Comparison of ENCODE assay signal across 1 cellular context in genomic region chr4:42633605-42634388, GRCh38.
A peak's percentile ranks its signal among the peaks of the same experiment; 100 is the strongest.
TF ChIP-seq lines count a peak whose summit lies in the region.

No MANE protein-coding gene starts in this region.

TF ChIP-seq in GM12878, 131 proteins besides CTCF, POLR2A, EP300 and RAD21 (continued from another document and continues in another):
- TF ChIP-seq SKIL (IDR thresholded peaks at IDR 0.05; ENCODE audit: low read depth, poor library complexity, severe bottlenecking) (no peak), SREBF2 (IDR thresholded peaks at IDR 0.05; ENCODE audit: low read length) (no peak), SIX5 (IDR thresholded peaks at IDR 0.05; ENCODE audit: low read depth, low read length, severe bottlenecking) (no peak), PAX8 (IDR thresholded peaks at IDR 0.05) (no peak), KAT2A (conservative IDR thresholded peaks at IDR 0.05; ENCODE audit: control insufficient read depth, low read depth, low read length) (no peak), HDAC6 (IDR thresholded peaks at IDR 0.05; ENCODE audit: unreplicated experiment) (no peak), BHLHE40 (IDR thresholded peaks at IDR 0.05; ENCODE audit: borderline replicate concordance in 1 of 2, low read depth in 2 of 2, low read length in 1 of 2) (peak; percentile 66 to 69; a peak in 3 of 4 replicates), RCOR1 (conservative IDR thresholded peaks at IDR 0.05; ENCODE audit: low read depth, low read length) (no peak), SMC3 (IDR thresholded peaks at IDR 0.05; ENCODE audit: borderline replicate concordance, low read length) (no peak), POLR2AphosphoS2 (IDR thresholded peaks at IDR 0.05; ENCODE audit: low read depth, low read length) (no peak), MXI1 (IDR thresholded peaks at IDR 0.05; ENCODE audit: low read depth, low read length) (0 out of 2 replicates have a peak, but pooled peaks have one; percentile 12), RELB (IDR thresholded peaks at IDR 0.05; ENCODE audit: low read depth) (peak; percentile 41; the same call in 1 of the 2 replicates), NFIC (IDR thresholded peaks at IDR 0.05; ENCODE audit: low read depth, low read length) (peak; percentile 90), GATAD2B (conservative IDR thresholded peaks at IDR 0.05; ENCODE audit: low read depth) (no peak; the same call in 1 of the 2 replicates), PML (IDR thresholded peaks at IDR 0.05; ENCODE audit: low read length) (peak; percentile 42; the same call in 1 of the 2 replicates), BACH1 (IDR thresholded peaks at IDR 0.05; ENCODE audit: borderline replicate concordance) (no peak), EZH2 (IDR thresholded peaks at IDR 0.05; ENCODE audit: borderline replicate concordance, control insufficient read depth, low read depth, low read length) (no peak), ZNF622 (IDR thresholded peaks at IDR 0.05) (no peak), MAX (IDR thresholded peaks at IDR 0.05; ENCODE audit: low read depth, low read length) (no peak), REST (IDR thresholded peaks at IDR 0.05; ENCODE audit: low read depth, low read length) (no peak), CBX5 (IDR thresholded peaks at IDR 0.05; ENCODE audit: low read depth) (peak; percentile 50; the same call in 1 of the 2 replicates), CHD1 (IDR thresholded peaks at IDR 0.05; ENCODE audit: low read depth, low read length) (no peak), TCF7 (IDR thresholded peaks at IDR 0.05; ENCODE audit: borderline replicate concordance) (no peak), BCL3 (IDR thresholded peaks at IDR 0.05; ENCODE audit: borderline replicate concordance, insufficient read depth, low read depth, low read length, poor library complexity, severe bottlenecking) (peak; percentile 18), USF1 (IDR thresholded peaks at IDR 0.05; ENCODE audit: borderline replicate concordance, extremely low read length, insufficient read depth, low read depth, low read length) (no peak), HDAC2 (IDR thresholded peaks at IDR 0.05) (no peak), PBX3 (IDR thresholded peaks at IDR 0.05; ENCODE audit: insufficient replicate concordance, low read depth, low read length) (no peak), PKNOX1 (IDR thresholded peaks at IDR 0.05) (no peak), YY1 (IDR thresholded peaks at IDR 0.05; ENCODE audit: low read depth, low read length) (no peak), ASH2L (IDR thresholded peaks at IDR 0.05; ENCODE audit: borderline replicate concordance, low read depth) (no peak), TBL1XR1 (IDR thresholded peaks at IDR 0.05; ENCODE audit: low read depth, low read length) (no peak), ZBTB11 (CRISPR knock-in tag; IDR thresholded peaks at IDR 0.05) (no peak), SUPT20H (IDR thresholded peaks at IDR 0.05; ENCODE audit: borderline replicate concordance, control insufficient read depth, low read depth, low read length) (no peak), POU2F2 (IDR thresholded peaks at IDR 0.05; ENCODE audit: borderline replicate concordance, low read depth, low read length) (peak; percentile 60; the same call in 1 of the 3 replicates), CBFB (IDR thresholded peaks at IDR 0.05; ENCODE audit: low read depth) (0 out of 2 replicates have a peak, but pooled peaks have one; percentile 18), DPF2 (IDR thresholded peaks at IDR 0.05) (0 out of 2 replicates have a peak, but pooled peaks have one; percentile 43), PRDM15 (CRISPR knock-in tag; IDR thresholded peaks at IDR 0.05) (no peak), CREB1 (IDR thresholded peaks at IDR 0.05; ENCODE audit: low read depth) (peak; percentile 71), RBBP5 (conservative IDR thresholded peaks at IDR 0.05) (no peak), NR2F1 (conservative IDR thresholded peaks at IDR 0.05) (peak; percentile 39; the same call in 1 of the 2 replicates), ESRRA (IDR thresholded peaks at IDR 0.05; ENCODE audit: low read length) (no peak), GABPA (IDR thresholded peaks at IDR 0.05; ENCODE audit: low read depth) (no peak; the same call in 1 of the 2 replicates), SPI1 (IDR thresholded peaks at IDR 0.05; ENCODE audit: borderline replicate concordance, insufficient read depth, low read depth, low read length) (no peak), NRF1 (conservative IDR thresholded peaks at IDR 0.05; ENCODE audit: low read depth, low read length) (no peak)
